ENCODE assay signal across 20 cellular contexts in the genomic region with DNA sequence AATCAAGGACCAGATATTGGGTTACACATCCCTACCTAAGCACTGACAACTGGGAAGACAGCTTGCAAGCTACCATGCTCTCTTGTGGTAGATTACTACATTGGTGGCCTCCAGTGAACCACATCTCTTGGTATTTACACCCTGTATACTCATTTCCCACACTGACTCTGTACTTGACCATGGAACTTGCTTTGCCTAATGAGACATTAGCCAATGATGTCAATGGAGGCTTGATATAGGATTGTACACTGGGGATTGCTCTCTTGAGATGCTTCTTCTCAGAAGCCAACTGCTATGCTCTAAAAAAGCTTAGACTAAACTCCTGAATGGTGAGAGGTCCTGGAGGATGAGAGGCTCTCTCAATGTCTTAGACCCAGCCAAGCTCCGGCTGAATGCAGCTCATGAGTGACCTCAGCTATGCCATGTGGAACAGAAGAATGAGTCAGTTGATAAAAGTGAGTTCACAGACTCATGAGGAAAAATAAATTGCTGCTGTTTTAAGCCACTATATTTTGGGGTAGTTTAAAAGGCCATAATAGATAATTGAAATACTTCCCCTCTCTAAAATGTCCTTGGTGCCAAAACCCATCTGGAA.
DNase-seq lines count a peak whose midpoint lies in the region; ATAC-seq, FAIRE-seq and TF ChIP-seq lines count a peak whose summit lies in the region.
"Had no signal": no experiment of that assay in that cellular context is flagged by ENCODE, and none has a peak within 500 bp of the region (broad histone marks: within the 10 kb centered on the region; RNA-seq: fewer than 3 reads in every experiment).

No MANE protein-coding gene starts in this region.

- TF ChIP-seq POLR2A in H54 (IDR thresholded peaks at IDR 0.05; ENCODE audit: low read depth, low read length) (no peak), gastroesophageal sphincter (IDR thresholded peaks at IDR 0.05) (no peak), spleen (IDR thresholded peaks at IDR 0.05) (no peak), body of pancreas (IDR thresholded peaks at IDR 0.05) (no peak)

- H3K27me3 Mint-ChIP-seq in mesothelial cell of epicardium (ENCODE audit: low read depth): peaks cover 6% of the 10 kb centered on the region
- H3K27me3 Mint-ChIP-seq: activated naive CD8-positive, alpha-beta T cell treated with anti-CD3 and anti-CD28 coated beads, Interleukin-2, amount 50 U/mL, for 24 hours had no signal

- no peaks in the 10 kb centered on the region for H3K4me1 Mint-ChIP-seq in mesothelial cell of epicardium
- H3K4me1 Mint-ChIP-seq: activated naive CD8-positive, alpha-beta T cell treated with anti-CD3 and anti-CD28 coated beads, Interleukin-2, amount 50 U/mL, for 24 hours; CD4-positive, CD25-positive, alpha-beta regulatory T cell; IgD-negative memory B cell had no signal

- H3K27me3 ChIP-seq in ascending aorta (no peaks in the 10 kb centered on the region), gastroesophageal sphincter (no peaks in the 10 kb centered on the region), spleen (replicated peaks in 1 of 7) (no peaks in the 10 kb centered on the region), body of pancreas (no peaks in the 10 kb centered on the region)

- ATAC-seq in gastroesophageal sphincter (no peak), body of pancreas (no peak)
- ATAC-seq: mucosa of descending colon had no signal

- TF ChIP-seq CTCF in ascending aorta (IDR thresholded peaks at IDR 0.05) (no peak), gastroesophageal sphincter (IDR thresholded peaks at IDR 0.05) (no peak), spleen (IDR thresholded peaks at IDR 0.05 in 8 of 11, conservative IDR thresholded peaks at IDR 0.05 in 3 of 11) (no peak), body of pancreas (IDR thresholded peaks at IDR 0.05) (no peak), mesothelial cell of epicardium (IDR thresholded peaks at IDR 0.05; ENCODE audit: unreplicated experiment) (no peak)

- no peak for DNase-seq in H54 (ENCODE audit: insufficient read length, low spot score)
- no peak for DNase-seq in ascending aorta (ENCODE audit: low spot score in 2 of 2)
- no peak for DNase-seq in spleen
- no peak for DNase-seq in NCI-H2029 treated with DMSO at 0.1 percent for 48 hours (lab: John Stamatoyannopoulos, UW)
- no peak for DNase-seq in body of pancreas
- no peak for DNase-seq in mesothelial cell of epicardium (ENCODE audit: low spot score in 2 of 2, unreplicated experiment in 2 of 2)
- no peak for DNase-seq in DMS 273 treated with DMSO at 0.1 percent for 48 hours (lab: John Stamatoyannopoulos, UW)
- DNase-seq: activated naive CD8-positive, alpha-beta T cell treated with anti-CD3 and anti-CD28 coated beads, Interleukin-2, amount 50 U/mL, for 24 hours; CD4-positive, CD25-positive, alpha-beta regulatory T cell; effector memory CD4-positive, alpha-beta T cell; mucosa of descending colon; NCI-H1694; NCI-H82; posterior cingulate gyrus; SHP77 treated with DMSO at 0.1 percent for 48 hours; stimulated activated CD4-positive, alpha-beta T cell treated with anti-CD3 and anti-CD28 coated beads, Interleukin-4, amount 100 ng/mL, for 24 hours; stimulated activated naive CD4-positive, alpha-beta T cell had no signal

- FAIRE-seq in H54 (lab: Jason Lieb, UNC): peak; percentile 78

- H3K36me3 ChIP-seq in ascending aorta: no peaks in the 10 kb centered on the region
- no peaks in the 10 kb centered on the region for H3K36me3 ChIP-seq in gastroesophageal sphincter
- no peaks in the 10 kb centered on the region for H3K36me3 ChIP-seq in spleen
- no peaks in the 10 kb centered on the region for H3K36me3 ChIP-seq in body of pancreas (replicated peaks in 1 of 2; ENCODE audit: insufficient read depth in 1 of 2, low read depth in 2 of 2)

- H3K4me3 Mint-ChIP-seq in mesothelial cell of epicardium: no peak overlapping the region
- H3K4me3 Mint-ChIP-seq: activated naive CD8-positive, alpha-beta T cell treated with anti-CD3 and anti-CD28 coated beads, Interleukin-2, amount 50 U/mL, for 24 hours; CD4-positive, CD25-positive, alpha-beta regulatory T cell had no signal

- H3K36me3 Mint-ChIP-seq in mesothelial cell of epicardium: no peaks in the 10 kb centered on the region
- H3K36me3 Mint-ChIP-seq: CD4-positive, CD25-positive, alpha-beta regulatory T cell had no signal

- peaks cover 17% of the 10 kb centered on the region for H3K9me3 Mint-ChIP-seq in mesothelial cell of epicardium

- intact Hi-C loops in ascending aorta (cut with DNase I): loop anchor here (10.0 kb wide), 1 partner anchor 62 kb away; a partner anchor contains a TSS
- intact Hi-C loops in spleen (cut with DNase I; ENCODE audit: low total_unique reads): loop anchor here (5.0 kb wide), 1 partner anchor 61 kb away; no protein-coding TSS in a partner anchor
- intact Hi-C loops in body of pancreas (cut with DNase I): no loop called here

- H3K4me1 ChIP-seq in ascending aorta: peaks cover 3 to 4% of the 10 kb centered on the region in 2 donors
- H3K4me1 ChIP-seq in gastroesophageal sphincter: no peaks in the 10 kb centered on the region
- H3K4me1 ChIP-seq in spleen: no peaks in the 10 kb centered on the region
- H3K4me1 ChIP-seq in body of pancreas: no peaks in the 10 kb centered on the region

- no peaks in the 10 kb centered on the region for H3K9me3 ChIP-seq in ascending aorta
- H3K9me3 ChIP-seq in gastroesophageal sphincter: no peaks in the 10 kb centered on the region
- H3K9me3 ChIP-seq in spleen: peaks cover 0 to 11% (median 0%) of the 10 kb centered on the region in 8 donors
- H3K9me3 ChIP-seq in body of pancreas: no peaks in the 10 kb centered on the region
- H3K9me3 ChIP-seq: mucosa of descending colon had no signal

- TF ChIP-seq EP300 in gastroesophageal sphincter (IDR thresholded peaks at IDR 0.05): no peak

- H3K27ac Mint-ChIP-seq in mesothelial cell of epicardium: no peak overlapping the region
- H3K27ac Mint-ChIP-seq: activated naive CD8-positive, alpha-beta T cell treated with anti-CD3 and anti-CD28 coated beads, Interleukin-2, amount 50 U/mL, for 24 hours; CD4-positive, CD25-positive, alpha-beta regulatory T cell; IgD-negative memory B cell had no signal

- WGBS in gastroesophageal sphincter (ENCODE audit: low coverage in 1 of 2), 2 donors: 27 to 44% methylated on average over 1 of the region's 1 CpG
- WGBS in spleen, 5 donors: 64 to 85% (median 75%) methylated on average over 1 of the region's 1 CpG
- 85 to 92% methylated on average over 1 of the region's 1 CpG for WGBS in body of pancreas, 2 donors

- H3K27ac ChIP-seq in ascending aorta (peak overlapping the region; percentile 62 to 73), gastroesophageal sphincter (peak overlapping the region in 3 of 4 donors; percentile 40 to 63 (median 54)), spleen (peak overlapping the region in 7 of 8 donors; percentile 2 to 79 (median 70)), body of pancreas (no peak overlapping the region)
- H3K27ac ChIP-seq: VCaP had no signal

- H3K4me3 ChIP-seq in ascending aorta: no peak overlapping the region
- no peak overlapping the region for H3K4me3 ChIP-seq in gastroesophageal sphincter
- no peak overlapping the region for H3K4me3 ChIP-seq in spleen
- no peak overlapping the region for H3K4me3 ChIP-seq in body of pancreas
- H3K4me3 ChIP-seq: mucosa of descending colon had no signal

Comparison
In these comparisons a context has a peak if more than half of its experiments do, and no peak if none do; other contexts are left out.
1. H3K27ac ChIP-seq: peak in ascending aorta (2 of 2), gastroesophageal sphincter (3 of 4) and spleen (7 of 8); none in body of pancreas (0 of 4).